24 cellular contexts compared by ENCODE assay signal in genomic region chr5:166571668-166572067, GRCh38.
A peak's percentile ranks its signal among the peaks of the same experiment; 100 is the strongest.
DNase-seq lines count a peak whose midpoint lies in the region; ATAC-seq, FAIRE-seq and TF ChIP-seq lines count a peak whose summit lies in the region.
"Had no signal": no experiment of that assay in that cellular context is flagged by ENCODE, and none has a peak within 500 bp of the region (broad histone marks: within the 10 kb centered on the region; RNA-seq: fewer than 3 reads in every experiment).

No MANE protein-coding gene starts in this region.

- no peaks in the 10 kb centered on the region for H3K9me1 ChIP-seq in K562 (ENCODE audit: control insufficient read depth, insufficient read depth, low read length)

- DNase-seq in HepG2 (ENCODE audit: low spot score) (no peak), right lobe of liver (no peak), K562 (ENCODE audit: extremely low read depth in 1 of 4, low spot score in 3 of 4) (no peak), erythroblast (lab: John Stamatoyannopoulos, UW) (no peak)
- DNase-seq: ACHN; BE2C; C1 segment of cervical spinal cord; CD4-positive, alpha-beta memory T cell; CD4-positive, CD25-positive, alpha-beta regulatory T cell; CD8-positive, alpha-beta memory T cell; COR-L47; DMS 273 treated with DMSO at 0.1 percent for 48 hours; DMS153; DMS53; DMS79; DND-41; EL; GDM1 had no signal

- FAIRE-seq in HepG2 (lab: Jason Lieb, UNC) (no peak), K562 (lab: Jason Lieb, UNC) (no peak)
- FAIRE-seq: GM12878, GM12892, GM18507 had no signal

- TF ChIP-seq CTCF in HepG2 (CRISPR knock-in tag; IDR thresholded peaks at IDR 0.05) (no peak), right lobe of liver (IDR thresholded peaks at IDR 0.05) (no peak), K562 (IDR thresholded peaks at IDR 0.05 in 2 of 3, conservative IDR thresholded peaks at IDR 0.05 in 1 of 3; ENCODE audit: insufficient read depth in 2 of 3, low read depth in 1 of 3, low read length in 3 of 3) (no peak)

- H3K27me3 ChIP-seq in HepG2 (ENCODE audit: control insufficient read depth in 1 of 2, insufficient read depth in 2 of 2, low read length in 2 of 2) (no peaks in the 10 kb centered on the region), right lobe of liver (no peaks in the 10 kb centered on the region), K562 (ENCODE audit: control insufficient read depth in 2 of 2, insufficient read depth in 2 of 2, low read length in 2 of 2) (no peaks in the 10 kb centered on the region)
- H3K27me3 ChIP-seq: BE2C, BLaER1 had no signal

- no peak overlapping the region for H3K4me3 ChIP-seq in HepG2 (replicated peaks in 1 of 3; ENCODE audit: insufficient read depth in 1 of 3, low read depth in 2 of 3, low read length in 3 of 3)
- H3K4me3 ChIP-seq in right lobe of liver: no peak overlapping the region
- no peak overlapping the region for H3K4me3 ChIP-seq in K562
- H3K4me3 ChIP-seq: BLaER1, GM12878 had no signal

- TF ChIP-seq RAD21 in HepG2 (CRISPR knock-in tag; IDR thresholded peaks at IDR 0.05) (no peak), K562 (CRISPR knock-in tag; conservative IDR thresholded peaks at IDR 0.05 in 1 of 2, IDR thresholded peaks at IDR 0.05 in 1 of 2) (no peak)

- BruUV-seq in HepG2 (replicated peaks; lab: Mats Ljungman, UMichigan) (no TSS peak), K562 (replicated peaks; lab: Mats Ljungman, UMichigan) (no TSS peak)

- TF ChIP-seq EP300 in HepG2 (IDR thresholded peaks at IDR 0.05; ENCODE audit: low read depth in 2 of 2, low read length in 2 of 2) (no peak), HepG2 (CRISPR knock-in tag; IDR thresholded peaks at IDR 0.05; ENCODE audit: borderline replicate concordance) (no peak), K562 (IDR thresholded peaks at IDR 0.05; ENCODE audit: low read length) (no peak)

- H3K9me3 ChIP-seq in HepG2 (ENCODE audit: low read length): peaks cover 77% of the 10 kb centered on the region
- no peaks in the 10 kb centered on the region for H3K9me3 ChIP-seq in right lobe of liver
- H3K9me3 ChIP-seq in K562 (replicated peaks; ENCODE audit: control insufficient read depth, insufficient read depth, low read depth, low read length): no peaks in the 10 kb centered on the region
- H3K9me3 ChIP-seq: BE2C, BLaER1 had no signal

- intact Hi-C loops in HepG2 (cut with micrococcal nuclease; ENCODE audit: unreplicated experiment): no loop called here
- intact Hi-C loops in right lobe of liver (cut with DNase I): no loop called here
- intact Hi-C loops in K562 (cut with micrococcal nuclease): no loop called here

- POLR2A ChIA-PET in HepG2 (lab: Yijun Ruan, JAX): no interaction called here
- POLR2A ChIA-PET in K562 (lab: Yijun Ruan, JAX): no interaction called here

- H4K20me1 ChIP-seq in HepG2 (ENCODE audit: insufficient read depth, low read length) (no peaks in the 10 kb centered on the region), K562 (replicated peaks; ENCODE audit: control insufficient read depth, insufficient read depth, low read length) (no peaks in the 10 kb centered on the region)
- H4K20me1 ChIP-seq: BLaER1 had no signal

- ATAC-seq in HepG2: no peak
- ATAC-seq in right lobe of liver: no peak
- no peak for ATAC-seq in K562
- no peak for ATAC-seq in HG03378 (IDR thresholded peaks at IDR 0.05; ENCODE audit: unreplicated experiment)
- ATAC-seq: GM12878 had no signal

- H3K27ac ChIP-seq in HepG2 (ENCODE audit: extremely low read length, insufficient read depth, low read length): no peak overlapping the region
- no peak overlapping the region for H3K27ac ChIP-seq in right lobe of liver
- H3K27ac ChIP-seq in K562 (ENCODE audit: extremely low read depth, low read depth, low read length): no peak overlapping the region
- H3K27ac ChIP-seq: 22Rv1, BLaER1 had no signal

- no peak overlapping the region for H2AFZ ChIP-seq in HepG2 (ENCODE audit: low read length)
- no peak overlapping the region for H2AFZ ChIP-seq in K562 (ENCODE audit: low read depth, low read length)

- H3K4me2 ChIP-seq in HepG2 (ENCODE audit: low read depth, low read length) (no peak overlapping the region), K562 (ENCODE audit: insufficient read depth, low read length) (no peak overlapping the region)
- H3K4me2 ChIP-seq: BLaER1 had no signal

- H3K79me2 ChIP-seq in HepG2 (ENCODE audit: insufficient read depth, low read length) (no peaks in the 10 kb centered on the region), K562 (ENCODE audit: control insufficient read depth, insufficient read depth, low read length) (no peaks in the 10 kb centered on the region)

- in situ Hi-C loops in HepG2 (cut with HindIII; ENCODE audit: extremely low pct_ligation_motif_present, low pct_unique_long_range_greater_than_20kb): no loop called here
- in situ Hi-C loops in K562 (cut with MboI): no loop called here

- H3K36me3 ChIP-seq in HepG2 (replicated peaks in 1 of 2; ENCODE audit: control insufficient read depth in 1 of 2, insufficient read depth in 2 of 2, low read length in 2 of 2) (no peaks in the 10 kb centered on the region), right lobe of liver (no peaks in the 10 kb centered on the region), K562 (ENCODE audit: control insufficient read depth, insufficient read depth, low read length) (no peaks in the 10 kb centered on the region)
- H3K36me3 ChIP-seq: BE2C, BLaER1 had no signal

- H3K4me1 ChIP-seq in HepG2 (ENCODE audit: insufficient read depth, low read length) (no peaks in the 10 kb centered on the region), right lobe of liver (no peaks in the 10 kb centered on the region), K562 (replicated peaks in 1 of 2; ENCODE audit: control insufficient read depth in 2 of 2, insufficient read depth in 2 of 2, low read length in 2 of 2) (no peaks in the 10 kb centered on the region)
- H3K4me1 ChIP-seq: BE2C, BLaER1 had no signal

- CTCF ChIA-PET in HepG2 (lab: Yijun Ruan, JAX; ENCODE audit: low intra/inter-chr PET ratio, low total read pairs) (no interaction called here), K562 (lab: Yijun Ruan, JAX; ENCODE audit: low intra/inter-chr PET ratio) (no interaction called here)

- H3K9ac ChIP-seq in HepG2 (ENCODE audit: insufficient read depth, low read depth, low read length): no peak overlapping the region
- H3K9ac ChIP-seq in K562 (ENCODE audit: insufficient read depth in 1 of 2, low read depth in 2 of 2, low read length in 2 of 2): no peak overlapping the region
- H3K9ac ChIP-seq: BLaER1 had no signal

- TF ChIP-seq POLR2A in HepG2 (IDR thresholded peaks at IDR 0.05; ENCODE audit: insufficient read depth in 1 of 2, low read depth in 2 of 2, low read length in 2 of 2): no peak
- no peak for TF ChIP-seq POLR2A in right lobe of liver (IDR thresholded peaks at IDR 0.05)
- TF ChIP-seq POLR2A in K562 (conservative IDR thresholded peaks at IDR 0.05): no peak
- no peak for TF ChIP-seq POLR2A in erythroblast (IDR thresholded peaks at IDR 0.05; ENCODE audit: low read length)

TF ChIP-seq in HepG2, 621 proteins besides CTCF, POLR2A, EP300 and RAD21 (continues in another document):
- TF ChIP-seq, protein P1, sequence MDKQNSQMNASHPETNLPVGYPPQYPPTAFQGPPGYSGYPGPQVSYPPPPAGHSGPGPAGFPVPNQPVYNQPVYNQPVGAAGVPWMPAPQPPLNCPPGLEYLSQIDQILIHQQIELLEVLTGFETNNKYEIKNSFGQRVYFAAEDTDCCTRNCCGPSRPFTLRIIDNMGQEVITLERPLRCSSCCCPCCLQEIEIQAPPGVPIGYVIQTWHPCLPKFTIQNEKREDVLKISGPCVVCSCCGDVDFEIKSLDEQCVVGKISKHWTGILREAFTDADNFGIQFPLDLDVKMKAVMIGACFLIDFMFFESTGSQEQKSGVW (CRISPR knock-in tag; IDR thresholded peaks at IDR 0.05; ENCODE audit: borderline replicate concordance): no peak
- no peak for TF ChIP-seq MZF1 (CRISPR knock-in tag; IDR thresholded peaks at IDR 0.05; ENCODE audit: borderline replicate concordance)
- no peak for TF ChIP-seq NR0B2 (CRISPR knock-in tag; IDR thresholded peaks at IDR 0.05)
- peak in 1 of 2 experiments; percentile 89; a peak in 3 of 4 replicates for TF ChIP-seq MAFK (conservative IDR thresholded peaks at IDR 0.05 in 1 of 2, IDR thresholded peaks at IDR 0.05 in 1 of 2; ENCODE audit: low read length in 2 of 2)

TF ChIP-seq in K562, 482 proteins besides CTCF, POLR2A, EP300 and RAD21 (continues in another document):
- TF ChIP-seq C11orf30 (IDR thresholded peaks at IDR 0.05; ENCODE audit: low read depth): peak; percentile 43; the same call in 1 of the 2 replicates
- TF ChIP-seq E2F5 (CRISPR knock-in tag; IDR thresholded peaks at IDR 0.05): no peak
- TF ChIP-seq SAFB2 (IDR thresholded peaks at IDR 0.05; ENCODE audit: borderline replicate concordance, low read depth, low read length, severe bottlenecking): no peak
- TF ChIP-seq ZNF316 (IDR thresholded peaks at IDR 0.05): peak; percentile 72
- TF ChIP-seq TFAP4 (CRISPR knock-in tag; IDR thresholded peaks at IDR 0.05; ENCODE audit: borderline replicate concordance): no peak
- peak; percentile 56 for TF ChIP-seq MAFF (IDR thresholded peaks at IDR 0.05; ENCODE audit: low read length)
- TF ChIP-seq HMG20A (CRISPR knock-in tag; conservative IDR thresholded peaks at IDR 0.05): no peak
- TF ChIP-seq RFX7 (CRISPR knock-in tag; IDR thresholded peaks at IDR 0.05): no peak

Comparison
In these comparisons a context has a peak if more than half of its experiments do, and no peak if none do; other contexts are left out.
1. Of the 241 proteins assayed by ChIP-seq in both HepG2 and K562: peak only in HepG2: none; only in K562: MAFG; in both: MAFF; in neither: 238; mixed calls (peak in some experiments, not most) for 1.